Comparison of ENCODE assay signal across 15 cellular contexts in the genomic region with DNA sequence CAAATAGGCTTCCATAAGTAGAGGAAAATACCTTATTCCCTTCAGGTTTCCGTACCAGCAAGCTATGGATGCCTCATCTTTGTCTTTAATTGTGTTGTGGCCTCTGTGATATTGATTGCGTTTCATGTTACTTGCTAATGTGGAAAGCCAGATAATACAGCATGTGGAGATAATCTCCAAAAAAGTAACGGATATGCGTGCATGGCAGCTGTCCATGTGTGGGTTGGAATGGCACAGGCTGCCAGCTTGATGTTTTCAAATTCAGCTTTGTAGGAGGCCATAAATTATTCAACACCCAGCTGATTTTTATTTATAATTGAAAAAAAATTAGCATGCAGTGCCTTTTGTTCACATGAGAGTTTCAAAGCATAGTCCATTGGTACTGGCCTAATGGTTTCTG.
DNase-seq lines count a peak whose midpoint lies in the region; ATAC-seq, FAIRE-seq and TF ChIP-seq lines count a peak whose summit lies in the region.
"Had no signal": no experiment of that assay in that cellular context is flagged by ENCODE, and none has a peak within 500 bp of the region (broad histone marks: within the 10 kb centered on the region; RNA-seq: fewer than 3 reads in every experiment).

No MANE protein-coding gene starts in this region.

- H3K4me1 ChIP-seq in aorta (ENCODE audit: control insufficient read depth in 1 of 2, insufficient read depth in 2 of 2, low read length in 2 of 2) (peaks cover 0 to 7% of the 10 kb centered on the region in 2 donors), left ventricle myocardium inferior (peaks cover 16% of the 10 kb centered on the region)

- H3K27ac Mint-ChIP-seq in stimulated activated naive CD8-positive, alpha-beta T cell treated with anti-CD3 and anti-CD28 coated beads, Interleukin-15, Interleukin-2, amounts not matched to agents 100 ng/mL and 50 ng/mL, for 24 hours = peak overlapping the region; percentile 14
- H3K27ac Mint-ChIP-seq in stimulated activated naive CD8-positive, alpha-beta T cell treated with anti-CD3 and anti-CD28 coated beads, Interleukin-15, amount 100 ng/mL, for 72 hours = no peak overlapping the region
- H3K27ac Mint-ChIP-seq: mesothelial cell of epicardium, T-cell had no signal

- H3K4me3 ChIP-seq in aorta (ENCODE audit: low read length in 2 of 2) = no peak overlapping the region
- H3K4me3 ChIP-seq in left ventricle myocardium inferior = no peak overlapping the region
- H3K4me3 ChIP-seq: heart right ventricle, K562 had no signal

- ATAC-seq in stimulated activated naive CD8-positive, alpha-beta T cell treated with anti-CD3 and anti-CD28 coated beads, Interleukin-15, amount 100 ng/mL, for 72 hours = no peak
- no peak for ATAC-seq in aorta (ENCODE audit: low FRiP score)
- ATAC-seq in HG03135 (IDR thresholded peaks at IDR 0.05; ENCODE audit: unreplicated experiment) = no peak
- ATAC-seq: K562, T-cell had no signal

- TF ChIP-seq CTCF in left ventricle myocardium inferior (IDR thresholded peaks at IDR 0.05; ENCODE audit: borderline replicate concordance) = no peak

- H3K9me3 ChIP-seq in aorta (ENCODE audit: control insufficient read depth, low read length) (no peaks in the 10 kb centered on the region), left ventricle myocardium inferior (replicated peaks) (no peaks in the 10 kb centered on the region)
- H3K9me3 ChIP-seq: heart right ventricle had no signal

- DNase-seq in stimulated activated naive CD8-positive, alpha-beta T cell treated with anti-CD3 and anti-CD28 coated beads, Interleukin-15, amount 100 ng/mL, for 72 hours = no peak
- DNase-seq in NCI-H82 treated with DMSO at 0.1 percent for 48 hours (lab: John Stamatoyannopoulos, UW; ENCODE audit: unreplicated experiment) (peak; percentile 34), fibroblast of gingiva (ENCODE audit: low read depth) (peak; percentile 58), aorta (no peak), left ventricle myocardium inferior (no peak), GM19239 (ENCODE audit: insufficient read length, low spot score) (no peak)
- DNase-seq: activated CD4-positive, CD25-positive, alpha-beta regulatory T cell treated with anti-CD3 and anti-CD28 coated beads, Interleukin-2, amount 50 U/mL, for 72 hours; activated naive CD4-positive, alpha-beta T cell treated with anti-CD3 and anti-CD28 coated beads, Interleukin-2, amount 50 U/mL, for 16 hours; HCEC 1CT; heart right ventricle; T-cell had no signal

- H3K27ac ChIP-seq in aorta (ENCODE audit: low read depth in 1 of 2, low read length in 2 of 2) (peak overlapping the region; percentile 40 to 82), left ventricle myocardium inferior (replicated peaks) (no peak overlapping the region)

- H3K9me3 Mint-ChIP-seq in stimulated activated naive CD8-positive, alpha-beta T cell treated with anti-CD3 and anti-CD28 coated beads, Interleukin-15, Interleukin-2, amounts not matched to agents 100 ng/mL and 50 ng/mL, for 24 hours = no peaks in the 10 kb centered on the region
- H3K9me3 Mint-ChIP-seq in stimulated activated naive CD8-positive, alpha-beta T cell treated with anti-CD3 and anti-CD28 coated beads, Interleukin-15, amount 100 ng/mL, for 72 hours = no peaks in the 10 kb centered on the region
- H3K9me3 Mint-ChIP-seq: mesothelial cell of epicardium, T-cell had no signal

- no peak for FAIRE-seq in GM19239 (lab: Jason Lieb, UNC)
- FAIRE-seq: K562 had no signal

- H3K27me3 ChIP-seq in aorta (ENCODE audit: control insufficient read depth in 1 of 2, insufficient read depth in 2 of 2, low read length in 1 of 2) (no peaks in the 10 kb centered on the region), left ventricle myocardium inferior (ENCODE audit: low read depth) (no peaks in the 10 kb centered on the region)
- H3K27me3 ChIP-seq: heart right ventricle had no signal

- no peaks in the 10 kb centered on the region for H3K27me3 Mint-ChIP-seq in stimulated activated naive CD8-positive, alpha-beta T cell treated with anti-CD3 and anti-CD28 coated beads, Interleukin-15, Interleukin-2, amounts not matched to agents 100 ng/mL and 50 ng/mL, for 24 hours
- no peaks in the 10 kb centered on the region for H3K27me3 Mint-ChIP-seq in stimulated activated naive CD8-positive, alpha-beta T cell treated with anti-CD3 and anti-CD28 coated beads, Interleukin-15, amount 100 ng/mL, for 72 hours
- H3K27me3 Mint-ChIP-seq: T-cell had no signal

- WGBS in aorta, 2 donors = 25 to 27% methylated on average over 4 of the region's 4 CpGs

- H3K4me1 Mint-ChIP-seq in stimulated activated naive CD8-positive, alpha-beta T cell treated with anti-CD3 and anti-CD28 coated beads, Interleukin-15, Interleukin-2, amounts not matched to agents 100 ng/mL and 50 ng/mL, for 24 hours (ENCODE audit: low read depth) = peaks cover 5% of the 10 kb centered on the region
- H3K4me1 Mint-ChIP-seq in stimulated activated naive CD8-positive, alpha-beta T cell treated with anti-CD3 and anti-CD28 coated beads, Interleukin-15, amount 100 ng/mL, for 72 hours = no peaks in the 10 kb centered on the region

- intact Hi-C loops in aorta (cut with DNase I) (no loop called here), left ventricle myocardium inferior (cut with micrococcal nuclease) (no loop called here)

- H3K4me3 Mint-ChIP-seq in stimulated activated naive CD8-positive, alpha-beta T cell treated with anti-CD3 and anti-CD28 coated beads, Interleukin-15, Interleukin-2, amounts not matched to agents 100 ng/mL and 50 ng/mL, for 24 hours = no peak overlapping the region
- H3K4me3 Mint-ChIP-seq in stimulated activated naive CD8-positive, alpha-beta T cell treated with anti-CD3 and anti-CD28 coated beads, Interleukin-15, amount 100 ng/mL, for 72 hours = no peak overlapping the region
- H3K4me3 Mint-ChIP-seq: mesothelial cell of epicardium, T-cell had no signal

- H3K36me3 Mint-ChIP-seq in stimulated activated naive CD8-positive, alpha-beta T cell treated with anti-CD3 and anti-CD28 coated beads, Interleukin-15, Interleukin-2, amounts not matched to agents 100 ng/mL and 50 ng/mL, for 24 hours (ENCODE audit: low read depth) = peaks cover 30% of the 10 kb centered on the region
- H3K36me3 Mint-ChIP-seq: mesothelial cell of epicardium had no signal

- peaks cover 0 to 1% of the 10 kb centered on the region in 2 donors for H3K36me3 ChIP-seq in aorta (ENCODE audit: control insufficient read depth in 1 of 2, insufficient read depth in 2 of 2, low read length in 1 of 2)
- H3K36me3 ChIP-seq in left ventricle myocardium inferior = peaks cover 12% of the 10 kb centered on the region

Comparison
In these comparisons a context has a peak if more than half of its experiments do, and no peak if none do; other contexts are left out.
1. DNase-seq: peak in NCI-H82 treated with DMSO at 0.1 percent for 48 hours (single experiment) and fibroblast of gingiva (single experiment); none in stimulated activated naive CD8-positive, alpha-beta T cell treated with anti-CD3 and anti-CD28 coated beads, Interleukin-15, amount 100 ng/mL, for 72 hours (0 of 2), aorta (0 of 2), left ventricle myocardium inferior (single experiment) and GM19239 (single experiment).